ENCODE assay signal across 15 cellular contexts in genomic region chr17:78422872-78423588, GRCh38.
"Had no signal": no experiment of that assay in that cellular context is flagged by ENCODE, and none has a peak within 500 bp of the region (broad histone marks: within the 10 kb centered on the region; RNA-seq: fewer than 3 reads in every experiment).

No MANE protein-coding gene starts in this region.

- H3K9me3 Mint-ChIP-seq: activated T-helper 2 cell treated with anti-CD3 and anti-CD28 coated beads, Interferon-gamma antibody, Interleukin-2, Interleukin-4, amounts not matched to agents 10 μg/mL and 5 μg/mL and 100 μg/mL, durations not matched to agents 14 hours and 24 hours and 36 hours; central memory CD8-positive, alpha-beta T cell; dendritic cell treated with granulocyte-macrophage colony-stimulating factor and Interleukin-4, amounts not matched to agents 40 ng/mL and 50 ng/mL, for 4 days; memory B cell; nephron had no signal

- H3K4me3 Mint-ChIP-seq: brain; central memory CD8-positive, alpha-beta T cell; dendritic cell treated with granulocyte-macrophage colony-stimulating factor and Interleukin-4, amounts not matched to agents 40 ng/mL and 50 ng/mL, for 4 days; memory B cell; nephron had no signal

- H3K27me3 Mint-ChIP-seq: central memory CD8-positive, alpha-beta T cell; dendritic cell treated with granulocyte-macrophage colony-stimulating factor and Interleukin-4, amounts not matched to agents 40 ng/mL and 50 ng/mL, for 4 days; memory B cell had no signal

- H3K27me3 ChIP-seq: stomach, tibial nerve had no signal

- H3K27ac ChIP-seq: stomach, tibial nerve, WERI-Rb-1 had no signal

- H3K4me3 ChIP-seq: stomach, tibial nerve had no signal

- H3K27ac Mint-ChIP-seq: activated T-helper 2 cell treated with anti-CD3 and anti-CD28 coated beads, Interferon-gamma antibody, Interleukin-2, Interleukin-4, amounts not matched to agents 10 μg/mL and 5 μg/mL and 100 μg/mL, durations not matched to agents 14 hours and 24 hours and 36 hours; dendritic cell treated with granulocyte-macrophage colony-stimulating factor and Interleukin-4, amounts not matched to agents 40 ng/mL and 50 ng/mL, for 4 days; memory B cell had no signal

- H3K4me1 Mint-ChIP-seq: central memory CD8-positive, alpha-beta T cell; memory B cell had no signal

- H3K9me3 ChIP-seq: stomach, tibial nerve had no signal

- DNase-seq: activated CD4-positive, alpha-beta T cell treated with anti-CD3 and anti-CD28 coated beads for 48 hours; activated naive CD4-positive, alpha-beta T cell treated with anti-CD3 and anti-CD28 coated beads, Interleukin-2, amount 50 U/mL, for 16 hours; amygdala; left cardiac atrium; stimulated activated CD4-positive, alpha-beta T cell treated with anti-CD3 and anti-CD28 coated beads, Interleukin-4, amount 100 ng/mL, for 1 hour; stimulated activated CD8-positive, alpha-beta memory T cell treated with anti-CD3 and anti-CD28 coated beads, Interleukin-4, amount 100 ng/mL, for 48 hours; stomach; WERI-Rb-1 had no signal
